In the genomic region with DNA sequence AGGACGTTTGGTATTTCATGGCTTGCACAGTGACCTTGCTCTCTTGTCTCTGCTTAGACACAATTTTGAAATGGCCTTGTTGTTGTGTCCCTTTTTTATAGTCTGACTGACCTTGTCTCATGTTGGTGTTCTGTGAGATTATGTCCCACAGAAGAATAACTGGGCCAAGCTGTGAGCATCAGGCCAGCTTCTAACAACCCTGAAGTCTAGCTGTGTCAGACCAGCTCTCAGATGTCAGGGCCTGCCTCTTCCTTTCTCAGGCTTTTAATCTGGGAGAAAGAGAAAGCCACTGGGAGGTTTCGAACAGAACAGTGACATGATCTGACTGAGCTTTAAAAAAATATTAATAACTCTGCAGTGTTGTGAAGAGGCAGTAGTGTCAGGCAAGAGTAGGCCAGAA, we compare ENCODE assay signal across 18 cellular contexts. TPM values are rescaled to one million over a fixed set of nuclear protein-coding genes. Genes with fewer than 3 reads are reported as not detected.
DNase-seq lines count a peak whose midpoint lies in the region; ATAC-seq and TF ChIP-seq lines count a peak whose summit lies in the region.
"Had no signal": no experiment of that assay in that cellular context is flagged by ENCODE, and none has a peak within 500 bp of the region (broad histone marks: within the 10 kb centered on the region; RNA-seq: fewer than 3 reads in every experiment).

No MANE protein-coding gene starts in this region.

- H3K36me3 Mint-ChIP-seq in stimulated activated naive CD8-positive, alpha-beta T cell treated with anti-CD3 and anti-CD28 coated beads, Interleukin-15, Interleukin-2, amounts not matched to agents 100 ng/mL and 50 ng/mL, for 24 hours (ENCODE audit: low read depth) = no peaks in the 10 kb centered on the region
- no peaks in the 10 kb centered on the region for H3K36me3 Mint-ChIP-seq in type B pancreatic cell

- ATAC-seq in stimulated activated naive CD8-positive, alpha-beta T cell treated with anti-CD3 and anti-CD28 coated beads, Interleukin-15, Interleukin-2, amounts not matched to agents 100 U/mL and 50 U/mL, for 24 hours = no peak
- no peak for ATAC-seq in HG03045 (IDR thresholded peaks at IDR 0.05; ENCODE audit: unreplicated experiment)
- ATAC-seq: HCT116, T-helper 17 cell had no signal

- DNase-seq in stimulated activated naive CD8-positive, alpha-beta T cell treated with anti-CD3 and anti-CD28 coated beads, Interleukin-15, Interleukin-2, amounts not matched to agents 100 U/mL and 50 U/mL, for 24 hours = no peak
- DNase-seq in NB4 (ENCODE audit: low read depth) (no peak), fibroblast of villous mesenchyme (ENCODE audit: low read depth) (peak; percentile 17), type B pancreatic cell (ENCODE audit: extremely low spot score, unreplicated experiment) (no peak), NCI-H2227 treated with DMSO at 0.1 percent for 48 hours (lab: John Stamatoyannopoulos, UW) (no peak), DMS153 treated with DMSO at 0.1 percent for 48 hours (lab: John Stamatoyannopoulos, UW; ENCODE audit: unreplicated experiment) (no peak)
- DNase-seq: activated CD4-positive, alpha-beta T cell treated with anti-CD3 and anti-CD28 coated beads for 1 hour; activated T-cell treated with anti-CD3 and anti-CD28 coated beads, Interleukin-2, amount 50 U/mL, for 48 hours; C1 segment of cervical spinal cord; KG1; midbrain; NCI-H1694 treated with DMSO at 0.1 percent for 48 hours; NCI-H524 treated with DMSO at 0.1 percent for 48 hours; T-helper 17 cell had no signal

- TF ChIP-seq CTCF in NB4 (IDR thresholded peaks at IDR 0.05; ENCODE audit: low read depth, low read length) = no peak
- no peak for TF ChIP-seq CTCF in fibroblast of villous mesenchyme (IDR thresholded peaks at IDR 0.05; ENCODE audit: insufficient read depth, low read depth, low read length)
- no peak for TF ChIP-seq CTCF in type B pancreatic cell (conservative IDR thresholded peaks at IDR 0.05)

- no peaks in the 10 kb centered on the region for H3K9me3 Mint-ChIP-seq in stimulated activated naive CD8-positive, alpha-beta T cell treated with anti-CD3 and anti-CD28 coated beads, Interleukin-15, Interleukin-2, amounts not matched to agents 100 ng/mL and 50 ng/mL, for 24 hours
- H3K9me3 Mint-ChIP-seq in type B pancreatic cell = no peaks in the 10 kb centered on the region

- peak overlapping the region; percentile 12 for H3K4me3 ChIP-seq in NB4 (ENCODE audit: low read depth, low read length)
- H3K4me3 ChIP-seq in fibroblast of villous mesenchyme (ENCODE audit: low read depth, low read length) = no peak overlapping the region

- H3K4me3 Mint-ChIP-seq in stimulated activated naive CD8-positive, alpha-beta T cell treated with anti-CD3 and anti-CD28 coated beads, Interleukin-15, Interleukin-2, amounts not matched to agents 100 ng/mL and 50 ng/mL, for 24 hours = peak overlapping the region; percentile 17
- peak overlapping the region; percentile 12 for H3K4me3 Mint-ChIP-seq in type B pancreatic cell
- H3K4me3 Mint-ChIP-seq: T-helper 17 cell had no signal

- TF ChIP-seq POLR2A in NB4 (IDR thresholded peaks at IDR 0.05; ENCODE audit: extremely low read depth, insufficient read length) = no peak

- H3K27ac Mint-ChIP-seq in stimulated activated naive CD8-positive, alpha-beta T cell treated with anti-CD3 and anti-CD28 coated beads, Interleukin-15, Interleukin-2, amounts not matched to agents 100 ng/mL and 50 ng/mL, for 24 hours = peak overlapping the region; percentile 56
- no peak overlapping the region for H3K27ac Mint-ChIP-seq in type B pancreatic cell
- H3K27ac Mint-ChIP-seq: T-helper 17 cell had no signal

- no peaks in the 10 kb centered on the region for H3K27me3 Mint-ChIP-seq in stimulated activated naive CD8-positive, alpha-beta T cell treated with anti-CD3 and anti-CD28 coated beads, Interleukin-15, Interleukin-2, amounts not matched to agents 100 ng/mL and 50 ng/mL, for 24 hours
- H3K27me3 Mint-ChIP-seq in type B pancreatic cell = no peaks in the 10 kb centered on the region
- H3K27me3 Mint-ChIP-seq: T-helper 17 cell had no signal

- H3K4me1 Mint-ChIP-seq in stimulated activated naive CD8-positive, alpha-beta T cell treated with anti-CD3 and anti-CD28 coated beads, Interleukin-15, Interleukin-2, amounts not matched to agents 100 ng/mL and 50 ng/mL, for 24 hours (ENCODE audit: low read depth) = no peaks in the 10 kb centered on the region
- peaks cover 6% of the 10 kb centered on the region for H3K4me1 Mint-ChIP-seq in type B pancreatic cell (ENCODE audit: unreplicated experiment)

RNA-seq across cellular contexts. Expression of gene UEVLD, which starts 2.0 kb away (rescaled TPM):
- total RNA-seq in fibroblast of villous mesenchyme = 27.7 and 33.2 TPM in 2 replicates
- 15.7 and 22.4 TPM in 2 replicates for total RNA-seq in type B pancreatic cell (ENCODE audit: low replicate concordance)

RNA-seq across cellular contexts. Expression of gene MISFA, which starts 9.0 kb away (rescaled TPM):
- total RNA-seq in fibroblast of villous mesenchyme (under 0.01 and 0.32 TPM in 2 replicates), type B pancreatic cell (ENCODE audit: low replicate concordance) (4.9 and 7.0 TPM in 2 replicates)
- total RNA-seq: glomerular endothelial cell had no signal

RNA-seq across cellular contexts. Expression of gene SPTY2D1, which starts 43.6 kb away (rescaled TPM):
- total RNA-seq in fibroblast of villous mesenchyme (17.7 and 20.7 TPM in 2 replicates), type B pancreatic cell (ENCODE audit: low replicate concordance) (20.8 and 31.7 TPM in 2 replicates)
